ENCODE assay signal across 5 cellular contexts in genomic region chr19:11573324-11573723, GRCh38. TPM values are rescaled to one million over a fixed set of nuclear protein-coding genes. Genes with fewer than 3 reads are reported as not detected.
"Had no signal": no experiment of that assay in that cellular context is flagged by ENCODE, and none has a peak within 500 bp of the region (broad histone marks: within the 10 kb centered on the region; RNA-seq: fewer than 3 reads in every experiment).

No MANE protein-coding gene starts in this region.

RNA-seq across cellular contexts. Expression of gene ACP5, which starts 4.1 kb away (rescaled TPM):
- total RNA-seq: MCF 10A, NCI-H460, PC-3, SJSA1 had no signal

RNA-seq across cellular contexts. Expression of gene CNN1, which starts 34.7 kb away (rescaled TPM):
- total RNA-seq: MCF 10A, NCI-H460, OCI-LY7 had no signal
